ENCODE assay signal across 14 cellular contexts in the genomic region with DNA sequence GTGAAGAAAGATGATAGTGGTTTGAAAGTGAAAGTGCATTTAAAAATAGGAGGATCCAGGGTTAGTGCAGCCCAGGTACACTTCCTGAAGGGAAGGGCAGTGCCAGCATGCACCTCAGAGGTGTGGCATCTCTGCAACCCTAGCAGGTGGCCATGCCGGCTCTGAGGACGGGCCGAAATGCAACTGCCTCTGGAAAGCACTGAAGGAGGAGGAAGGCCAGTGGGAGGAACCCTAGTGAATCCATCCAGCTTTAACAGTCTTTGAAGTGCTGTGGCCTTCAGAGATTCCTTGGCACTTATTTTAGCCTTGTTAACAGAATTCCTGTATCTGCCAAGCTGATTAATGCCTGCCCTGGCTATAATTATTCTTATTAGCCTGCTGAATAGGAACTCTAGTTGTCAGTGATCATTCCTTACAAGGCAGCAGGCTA. TPM values are rescaled to one million over a fixed set of nuclear protein-coding genes. Genes with fewer than 3 reads are reported as not detected.
A peak's percentile ranks its signal among the peaks of the same experiment; 100 is the strongest.
DNase-seq lines count a peak whose midpoint lies in the region; ATAC-seq and TF ChIP-seq lines count a peak whose summit lies in the region.
"Had no signal": no experiment of that assay in that cellular context is flagged by ENCODE, and none has a peak within 500 bp of the region (broad histone marks: within the 10 kb centered on the region; RNA-seq: fewer than 3 reads in every experiment).

No MANE protein-coding gene starts in this region.

- H3K4me3 Mint-ChIP-seq in activated CD4-positive, alpha-beta memory T cell treated with anti-CD3 and anti-CD28 coated beads, Interleukin-2, amount 10 ng/mL, durations not matched to agents 7 days and 5 days, result no peak overlapping the region
- H3K4me3 Mint-ChIP-seq: activated CD8-positive, alpha-beta memory T cell treated with anti-CD3 and anti-CD28 coated beads, Interleukin-2, amount 10 ng/mL, durations not matched to agents 7 days and 5 days; CD8-positive, alpha-beta memory T cell; T-helper 2 cell treated with Interferon-gamma antibody and Interleukin-4, amounts not matched to agents 5 μg/mL and 100 μg/mL, for 36 hours had no signal

- H3K27ac Mint-ChIP-seq in activated CD4-positive, alpha-beta memory T cell treated with anti-CD3 and anti-CD28 coated beads, Interleukin-2, amount 10 ng/mL, durations not matched to agents 7 days and 5 days, result no peak overlapping the region
- H3K27ac Mint-ChIP-seq: activated CD8-positive, alpha-beta memory T cell treated with anti-CD3 and anti-CD28 coated beads, Interleukin-2, amount 10 ng/mL, durations not matched to agents 7 days and 5 days; CD8-positive, alpha-beta memory T cell; T-helper 2 cell treated with Interferon-gamma antibody and Interleukin-4, amounts not matched to agents 5 μg/mL and 100 μg/mL, for 36 hours had no signal

- CTCF ChIA-PET in activated CD4-positive, alpha-beta memory T cell treated with anti-CD3 and anti-CD28 coated beads, Interleukin-2, amount 10 ng/mL, durations not matched to agents 7 days and 5 days (lab: Charles Lee), result interaction anchor here (0.9 to 1.8 kb wide), 5 partner anchors 20 to 341 kb away, joined by 3 to 8 read pairs (median 3); no protein-coding TSS in a partner anchor

- no peak for ATAC-seq in GM21717 (IDR thresholded peaks at IDR 0.05; ENCODE audit: unreplicated experiment)
- ATAC-seq: activated CD8-positive, alpha-beta memory T cell treated with anti-CD3 and anti-CD28 coated beads, Interleukin-2, amount 10 ng/mL, durations not matched to agents 7 days and 5 days had no signal

- H3K4me1 ChIP-seq in ascending aorta, result peaks cover 0 to 10% of the 10 kb centered on the region in 2 donors
- peaks cover 0 to 75% of the 10 kb centered on the region in 2 donors for H3K4me1 ChIP-seq in right atrium auricular region
- peaks cover 0 to 87% (median 81%) of the 10 kb centered on the region in 4 donors for H3K4me1 ChIP-seq in sigmoid colon

- H3K27ac ChIP-seq in ascending aorta (no peak overlapping the region), right atrium auricular region (peak overlapping the region; percentile 68 to 90), sigmoid colon (peak overlapping the region; percentile 85 to 98 (median 93))
- H3K27ac ChIP-seq: brain microvascular endothelial cell had no signal

- TF ChIP-seq CTCF in ascending aorta (IDR thresholded peaks at IDR 0.05), result no peak
- no peak for TF ChIP-seq CTCF in right atrium auricular region (IDR thresholded peaks at IDR 0.05)
- no peak for TF ChIP-seq CTCF in sigmoid colon (IDR thresholded peaks at IDR 0.05)
- TF ChIP-seq CTCF in GM13977 (IDR thresholded peaks at IDR 0.05; ENCODE audit: extremely low read depth, insufficient read depth, missing control alignments), result no peak

- POLR2A ChIA-PET in activated CD4-positive, alpha-beta memory T cell treated with anti-CD3 and anti-CD28 coated beads, Interleukin-2, amount 10 ng/mL, durations not matched to agents 7 days and 5 days (lab: Charles Lee), result no interaction called here

- peaks cover 11% of the 10 kb centered on the region for H3K4me1 Mint-ChIP-seq in activated CD4-positive, alpha-beta memory T cell treated with anti-CD3 and anti-CD28 coated beads, Interleukin-2, amount 10 ng/mL, durations not matched to agents 7 days and 5 days

- H3K27me3 ChIP-seq in H7 (ENCODE audit: control insufficient read depth, insufficient read depth, low read length) (no peaks in the 10 kb centered on the region), ascending aorta (no peaks in the 10 kb centered on the region), right atrium auricular region (no peaks in the 10 kb centered on the region), sigmoid colon (no peaks in the 10 kb centered on the region)
- H3K27me3 ChIP-seq: brain microvascular endothelial cell had no signal

- no peak for TF ChIP-seq POLR2A in sigmoid colon (IDR thresholded peaks at IDR 0.05)

- DNase-seq in H7 (peak; percentile 18), ascending aorta (ENCODE audit: low spot score in 2 of 2) (peak in 1 of 2 donors; percentile 31), right atrium auricular region (ENCODE audit: low spot score) (peak; percentile 32), sigmoid colon (peak; percentile 72), GM13977 (ENCODE audit: low spot score) (no peak)
- DNase-seq in activated CD8-positive, alpha-beta memory T cell treated with anti-CD3 and anti-CD28 coated beads, Interleukin-2, amount 50 U/mL, for 48 hours, result no peak
- no peak for DNase-seq in activated CD4-positive, alpha-beta memory T cell treated with anti-CD3 and anti-CD28 coated beads, Interleukin-2, amount 10 ng/mL, durations not matched to agents 7 days and 5 days
- DNase-seq: activated CD8-positive, alpha-beta memory T cell treated with anti-CD3 and anti-CD28 coated beads, Interleukin-2, amount 10 ng/mL, durations not matched to agents 7 days and 5 days; brain microvascular endothelial cell; NCI-H187; OCI-M1 had no signal

- no peaks in the 10 kb centered on the region; the same call in 1 of the 2 replicates for H3K36me3 ChIP-seq in H7 (replicated peaks; ENCODE audit: control insufficient read depth, insufficient read depth, low read length)
- no peaks in the 10 kb centered on the region for H3K36me3 ChIP-seq in ascending aorta
- H3K36me3 ChIP-seq in right atrium auricular region, result no peaks in the 10 kb centered on the region
- no peaks in the 10 kb centered on the region for H3K36me3 ChIP-seq in sigmoid colon
- H3K36me3 ChIP-seq: brain microvascular endothelial cell had no signal

- in situ Hi-C loops in GM13977 (cut with MboI; ENCODE audit: low pct_unique_long_range_greater_than_20kb, low sequenced_read_pairs, unreplicated experiment), result no loop called here

- H3K36me3 Mint-ChIP-seq in activated CD4-positive, alpha-beta memory T cell treated with anti-CD3 and anti-CD28 coated beads, Interleukin-2, amount 10 ng/mL, durations not matched to agents 7 days and 5 days (ENCODE audit: low read depth), result no peaks in the 10 kb centered on the region
- H3K36me3 Mint-ChIP-seq: activated CD8-positive, alpha-beta memory T cell treated with anti-CD3 and anti-CD28 coated beads, Interleukin-2, amount 10 ng/mL, durations not matched to agents 7 days and 5 days; CD8-positive, alpha-beta memory T cell had no signal

- WGBS in sigmoid colon, 2 donors, result 12 to 45% methylated on average over 3 of the region's 3 CpGs

- H3K27me3 Mint-ChIP-seq in activated CD4-positive, alpha-beta memory T cell treated with anti-CD3 and anti-CD28 coated beads, Interleukin-2, amount 10 ng/mL, durations not matched to agents 7 days and 5 days, result no peaks in the 10 kb centered on the region

- TF ChIP-seq EP300 in sigmoid colon (IDR thresholded peaks at IDR 0.05), result peak in 2 of 4 donors; percentile 27 to 83

- no peaks in the 10 kb centered on the region for H3K9me3 Mint-ChIP-seq in activated CD4-positive, alpha-beta memory T cell treated with anti-CD3 and anti-CD28 coated beads, Interleukin-2, amount 10 ng/mL, durations not matched to agents 7 days and 5 days
- H3K9me3 Mint-ChIP-seq: CD8-positive, alpha-beta memory T cell; T-helper 2 cell treated with Interferon-gamma antibody and Interleukin-4, amounts not matched to agents 5 μg/mL and 100 μg/mL, for 36 hours had no signal

- no peak overlapping the region for H3K4me3 ChIP-seq in H7 (ENCODE audit: insufficient read depth, low read depth, low read length)
- peak overlapping the region; percentile 33 to 41 for H3K4me3 ChIP-seq in ascending aorta
- peak overlapping the region; percentile 15 to 17 for H3K4me3 ChIP-seq in right atrium auricular region
- peak overlapping the region in 3 of 4 donors; percentile 29 to 39 (median 31) for H3K4me3 ChIP-seq in sigmoid colon

- intact Hi-C loops in ascending aorta (cut with DNase I), result no loop called here
- intact Hi-C loops in sigmoid colon (cut with DNase I), result loop anchor here (10.0 kb wide), 2 partner anchors 540 to 910 kb away; a partner anchor contains a TSS

- H3K9me3 ChIP-seq in ascending aorta (no peaks in the 10 kb centered on the region), right atrium auricular region (no peaks in the 10 kb centered on the region), sigmoid colon (no peaks in the 10 kb centered on the region)

RNA-seq across cellular contexts. Expression of a gene that starts 5.5 kb away (rescaled TPM):
- 78.4 and 81.4 TPM in 2 replicates for total RNA-seq in H7 (2014; rRNA removed; shearing (Covaris generic))
- total RNA-seq in ascending aorta (11.2 TPM), right atrium auricular region (100 to 1,000 TPM; 129 to 141 TPM), sigmoid colon (100 to 1,000 TPM in 2 of 4 donors, 10 to 100 TPM in 2; 77.3 to 179 (median 109) TPM)
- 10 to 100 TPM in 2 of 3 donors, 1 to 10 TPM in 1; 6.6 to 38.8 (median 11.8) TPM for polyA plus RNA-seq in sigmoid colon
- total RNA-seq in activated CD4-positive, alpha-beta memory T cell treated with anti-CD3 and anti-CD28 coated beads, Interleukin-2, amount 10 ng/mL, durations not matched to agents 7 days and 5 days, result 1 to 10 TPM; 1.8 to 2.8 TPM

Comparison
In these comparisons a context has a peak if more than half of its experiments do, and no peak if none do; other contexts are left out.
1. DNase-seq: peak in H7 (single experiment), right atrium auricular region (single experiment) and sigmoid colon (single experiment); none in activated CD8-positive, alpha-beta memory T cell treated with anti-CD3 and anti-CD28 coated beads, Interleukin-2, amount 50 U/mL, for 48 hours (single experiment), activated CD4-positive, alpha-beta memory T cell treated with anti-CD3 and anti-CD28 coated beads, Interleukin-2, amount 10 ng/mL, durations not matched to agents 7 days and 5 days (single experiment) and GM13977 (single experiment).
2. H3K27ac ChIP-seq: peak in right atrium auricular region (2 of 2) and sigmoid colon (4 of 4); none in ascending aorta (0 of 2).